Comparison of ENCODE assay signal across 10 cellular contexts in the genomic region with DNA sequence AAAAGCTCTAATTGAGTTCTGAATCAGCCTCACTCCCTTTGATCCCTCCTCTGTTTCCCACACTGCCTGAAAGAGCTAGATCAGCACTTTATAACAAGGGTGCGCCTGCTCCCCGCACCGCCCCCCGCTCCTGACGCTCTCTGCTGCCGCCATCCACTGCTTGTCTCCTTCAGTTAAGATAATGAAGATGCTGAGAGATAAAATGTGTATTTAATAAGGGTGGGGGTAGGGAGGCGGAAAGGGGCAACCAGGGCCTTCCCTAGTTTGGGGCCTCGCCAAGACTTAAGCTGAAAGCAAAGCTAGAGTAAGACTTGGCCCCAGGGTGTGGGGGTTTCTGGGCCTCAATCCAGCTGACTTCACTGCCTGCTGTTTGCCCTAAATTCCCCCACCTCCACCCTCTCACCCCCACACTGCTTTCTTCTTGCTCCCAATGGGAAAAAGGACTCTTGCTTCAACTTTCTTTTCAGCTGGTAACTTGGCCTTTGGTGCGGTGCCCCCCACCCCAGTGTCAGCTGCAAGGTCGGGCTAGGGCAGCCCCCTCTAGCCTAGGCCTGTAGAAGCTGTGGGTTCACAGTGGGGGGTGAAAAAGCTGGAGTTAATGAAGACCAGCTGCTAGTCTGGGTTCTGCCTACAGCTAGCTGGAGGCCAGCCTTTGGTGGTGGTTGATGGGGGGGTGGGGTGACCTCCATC. TPM values are rescaled to one million over a fixed set of nuclear protein-coding genes. Genes with fewer than 3 reads are reported as not detected.
DNase-seq lines count a peak whose midpoint lies in the region; ATAC-seq, FAIRE-seq and TF ChIP-seq lines count a peak whose summit lies in the region.
"Had no signal": no experiment of that assay in that cellular context is flagged by ENCODE, and none has a peak within 500 bp of the region (broad histone marks: within the 10 kb centered on the region; RNA-seq: fewer than 3 reads in every experiment).

No MANE protein-coding gene starts in this region.

- no peak overlapping the region for H2BK20ac ChIP-seq in H1 (ENCODE audit: low read length)

- H2BK15ac ChIP-seq in H1 (ENCODE audit: low read length): no peak overlapping the region

- H2BK5ac ChIP-seq in H1 (ENCODE audit: low read depth, low read length): no peak overlapping the region; the same call in 1 of the 2 replicates

- no peak for FAIRE-seq in H1 (lab: Jason Lieb, UNC)
- FAIRE-seq: islet of Langerhans had no signal

- no peak overlapping the region; the same call in 1 of the 2 replicates for H2AK5ac ChIP-seq in H1 (ENCODE audit: low read depth, low read length)

- H3K79me2 ChIP-seq in H1 (ENCODE audit: control insufficient read depth in 1 of 2, insufficient read depth in 2 of 2, low read length in 2 of 2): peaks cover 0 to 3% of the 10 kb centered on the region in 2 experiments; a peak in 1 of 4 replicates
- H3K79me2 ChIP-seq in osteoblast (ENCODE audit: insufficient read depth, low read length): no peaks in the 10 kb centered on the region

- H2AFZ ChIP-seq in H1 (ENCODE audit: low read length): no peak overlapping the region
- H2AFZ ChIP-seq in osteoblast (ENCODE audit: low read length): no peak overlapping the region

- no peak for TF ChIP-seq POLR2A in H1 (IDR thresholded peaks at IDR 0.05; ENCODE audit: control extremely low read depth in 1 of 2, low read depth in 2 of 2, low read length in 2 of 2)

- no peak overlapping the region; a peak in 1 of 7 replicates for H3K9ac ChIP-seq in H1 (replicated peaks in 1 of 4; ENCODE audit: extremely low read depth in 1 of 4, low read depth in 3 of 4, low read length in 3 of 4)

- CTCF ChIA-PET in H1 (lab: Charles Lee; ENCODE audit: partially characterized antibody): interaction anchor here (0.8 to 39.2 kb wide), 19 partner anchors 9 to 226 kb away, joined by 3 to 1198 read pairs (median 4); a partner anchor contains a TSS

- H3K23me2 ChIP-seq in H1 (ENCODE audit: low read depth, low read length): no peaks in the 10 kb centered on the region; the same call in 1 of the 2 replicates

- no peaks in the 10 kb centered on the region for H3K79me1 ChIP-seq in H1 (ENCODE audit: low read depth, low read length)

- H3K18ac ChIP-seq in H1 (ENCODE audit: extremely low read depth, low read length): peak overlapping the region; percentile 19; the same call in 1 of the 2 replicates

- H3K27me3 ChIP-seq in H1 (replicated peaks in 1 of 4; ENCODE audit: control insufficient read depth in 3 of 4, extremely low read depth in 1 of 4, insufficient read depth in 3 of 4, low read length in 3 of 4) (peaks cover 0 to 1% (median 0%) of the 10 kb centered on the region in 4 experiments; a peak in 2 of 7 replicates), osteoblast (ENCODE audit: insufficient read depth, low read length) (no peaks in the 10 kb centered on the region)

- H3K36me3 ChIP-seq in H1 (ENCODE audit: control insufficient read depth in 2 of 4, insufficient read depth in 4 of 4, low read length in 3 of 4) (peaks cover 9 to 23% (median 21%) of the 10 kb centered on the region in 4 experiments), osteoblast (ENCODE audit: insufficient read depth, low read length) (peaks cover 3% of the 10 kb centered on the region)

- no peak for TF ChIP-seq CTCF in H1 (IDR thresholded peaks at IDR 0.05; ENCODE audit: control extremely low read depth in 1 of 3, insufficient read depth in 1 of 3, low read depth in 1 of 3, low read length in 3 of 3)
- TF ChIP-seq CTCF in osteoblast (IDR thresholded peaks at IDR 0.05; ENCODE audit: extremely low read depth, low read depth, low read length): no peak

- no peak overlapping the region for H3K23ac ChIP-seq in H1 (ENCODE audit: insufficient read length)

- H3K14ac ChIP-seq in H1 (ENCODE audit: insufficient read length): no peak overlapping the region

- POLR2A ChIA-PET in H1 (lab: Charles Lee; ENCODE audit: partially characterized antibody): interaction anchor here (0.5 to 31.2 kb wide), 13 partner anchors 1 to 289 kb away, joined by 3 to 570 read pairs (median 5); a partner anchor contains a TSS

- H2BK12ac ChIP-seq in H1 (ENCODE audit: low read depth, low read length): no peak overlapping the region

- H3K4ac ChIP-seq in H1 (replicated peaks; ENCODE audit: insufficient read length, low read depth, low read length): no peak overlapping the region

- H3K4me2 ChIP-seq in H1 (ENCODE audit: insufficient read depth in 1 of 2, low read depth in 2 of 2, low read length in 2 of 2) (peak overlapping the region; percentile 44 to 45), osteoblast (ENCODE audit: insufficient read depth, low read length) (peak overlapping the region; percentile 46)

- H3K9me3 ChIP-seq in H1 (ENCODE audit: insufficient read depth in 2 of 2, low read depth in 1 of 2, low read length in 1 of 2) (no peaks in the 10 kb centered on the region), osteoblast (ENCODE audit: low read depth, low read length) (no peaks in the 10 kb centered on the region)

- TF ChIP-seq EP300 in H1 (IDR thresholded peaks at IDR 0.05; ENCODE audit: borderline replicate concordance in 1 of 2, low read depth in 2 of 2, low read length in 2 of 2): no peak

- H4K5ac ChIP-seq in H1 (ENCODE audit: insufficient read length, low read depth, low read length): no peak overlapping the region

- peak; percentile 92 for DNase-seq in EL
- peak; percentile 61 for DNase-seq in NCI-H2227 (lab: John Stamatoyannopoulos, UW; ENCODE audit: unreplicated experiment)
- DNase-seq in H1 (ENCODE audit: low read depth in 1 of 2, low spot score in 2 of 2): no peak
- DNase-seq in osteoblast (ENCODE audit: insufficient read length, low spot score, missing footprints): peak; percentile 70
- no peak for DNase-seq in SW480 (ENCODE audit: low spot score)
- no peak for DNase-seq in T-helper 1 cell

- 21% methylated on average over 10 of the region's 10 CpGs; no CpG with 5 or more reads in 1 of the 2 experiments for WGBS in H1 (ENCODE audit: extremely low coverage in 1 of 2, insufficient coverage in 1 of 2, insufficient read length in 1 of 2, insufficient replicate concordance in 2 of 2, low coverage in 1 of 2, low lambda C conversion rate in 2 of 2, missing lambda C conversion rate in 1 of 2), 2 experiments

- H3K4me1 ChIP-seq in H1 (replicated peaks in 1 of 4; ENCODE audit: control insufficient read depth in 3 of 4, insufficient read depth in 4 of 4, low read length in 3 of 4): peaks cover 18 to 29% (median 21%) of the 10 kb centered on the region in 4 experiments
- peaks cover 65% of the 10 kb centered on the region for H3K4me1 ChIP-seq in osteoblast (ENCODE audit: insufficient read depth, low read length)

- ATAC-seq in HG02623 (IDR thresholded peaks at IDR 0.05; ENCODE audit: unreplicated experiment) (no peak), HG03521 (IDR thresholded peaks at IDR 0.05; ENCODE audit: unreplicated experiment) (no peak)

- no peak for TF ChIP-seq RAD21 in H1 (IDR thresholded peaks at IDR 0.05 in 1 of 2, conservative IDR thresholded peaks at IDR 0.05 in 1 of 2; ENCODE audit: low read depth in 2 of 2, low read length in 2 of 2)

- H2BK120ac ChIP-seq in H1 (replicated peaks; ENCODE audit: low read depth, low read length): no peak overlapping the region

- H3K4me3 ChIP-seq in H1 (ENCODE audit: extremely low read depth in 1 of 4, insufficient read depth in 2 of 4, low read depth in 3 of 4, low read length in 4 of 4): peak overlapping the region in 2 of 4 experiments; percentile 12 to 29; a peak in 2 of 8 replicates
- H3K4me3 ChIP-seq in osteoblast (ENCODE audit: insufficient read depth, low read length): peak overlapping the region; percentile 32

- peaks cover 10 to 11% of the 10 kb centered on the region in 2 experiments for H4K20me1 ChIP-seq in H1 (replicated peaks in 1 of 2; ENCODE audit: control insufficient read depth in 1 of 2, insufficient read depth in 2 of 2, low read length in 2 of 2)
- no peaks in the 10 kb centered on the region for H4K20me1 ChIP-seq in osteoblast (ENCODE audit: insufficient read depth, low read length)

- H3K27ac ChIP-seq in H1 (ENCODE audit: low read depth, low read length): no peak overlapping the region
- H3K27ac ChIP-seq in osteoblast (ENCODE audit: low read depth, low read length): peak overlapping the region; percentile 69
- H3K27ac ChIP-seq: VCaP had no signal

- H4K8ac ChIP-seq in H1 (ENCODE audit: extremely low read depth, insufficient read depth, low read length): no peak overlapping the region

- H4K91ac ChIP-seq in H1 (replicated peaks; ENCODE audit: insufficient read length, low read length): no peak overlapping the region

- no peak overlapping the region for H3K56ac ChIP-seq in H1 (replicated peaks; ENCODE audit: insufficient read length, low read depth, low read length)

RNA-seq across cellular contexts. Expression of a gene that starts 1.8 kb away (rescaled TPM):
- total RNA-seq in H1 (2021; fragmentation: NEBNext Ultra II Directional; extraction: Animal tissue kit (Norgen Biotek cat#: 25700)): 13.4 and 16.5 TPM in 2 replicates
- polyA plus RNA-seq in H1 (2011; rRNA removed): 4.4 and 7.8 TPM in 2 replicates
- polyA plus RNA-seq in H1 (2011; cell fraction: cytosol; rRNA removed): 2.5 TPM
- 6.9 TPM for polyA plus RNA-seq in H1 (2011; cell fraction: nucleus; rRNA removed)
- polyA plus RNA-seq in H1 (2012, experiment 1 of 2): 12.6 to 17.5 TPM (median 16.0 TPM) in 4 replicates
- 13.9 TPM for polyA plus RNA-seq in H1 (2012, experiment 2 of 2)
- 11.2 TPM for polyA plus RNA-seq in H1 (2013, experiment 1 of 2)
- polyA plus RNA-seq in H1 (2013, experiment 2 of 2): 11.1 TPM
- polyA minus RNA-seq in H1 (2011; rRNA and poly(A)+ RNA removed): 2.9 and 6.4 TPM in 2 replicates
- polyA minus RNA-seq in H1 (2011; cell fraction: cytosol; rRNA and poly(A)+ RNA removed): 8.4 TPM
- polyA minus RNA-seq in H1 (2011; cell fraction: nucleus; rRNA and poly(A)+ RNA removed): 6.2 TPM
- 31.1 and 32.4 TPM in 2 replicates for total RNA-seq in osteoblast

RNA-seq across cellular contexts. Expression of a gene that starts 19.5 kb away (rescaled TPM):
- 139 and 140 TPM in 2 replicates for total RNA-seq in H1 (2021; fragmentation: NEBNext Ultra II Directional; extraction: Animal tissue kit (Norgen Biotek cat#: 25700))
- polyA plus RNA-seq in H1 (2011; rRNA removed): 38.0 and 50.5 TPM in 2 replicates
- polyA plus RNA-seq in H1 (2011; cell fraction: cytosol; rRNA removed): 62.0 TPM
- 32.6 TPM for polyA plus RNA-seq in H1 (2011; cell fraction: nucleus; rRNA removed)
- polyA plus RNA-seq in H1 (2012, experiment 1 of 2): 66.3 to 99.0 TPM (median 74.5 TPM) in 4 replicates
- 10.6 TPM for polyA plus RNA-seq in H1 (2012, experiment 2 of 2)
- polyA plus RNA-seq in H1 (2013, experiment 1 of 2): 87.2 TPM
- 90.5 TPM for polyA plus RNA-seq in H1 (2013, experiment 2 of 2)
- polyA minus RNA-seq in H1 (2011; rRNA and poly(A)+ RNA removed): 51.3 and 81.1 TPM in 2 replicates
- polyA minus RNA-seq in H1 (2011; cell fraction: cytosol; rRNA and poly(A)+ RNA removed): 38.5 TPM
- polyA minus RNA-seq in H1 (2011; cell fraction: nucleus; rRNA and poly(A)+ RNA removed): 58.3 TPM
- total RNA-seq in osteoblast: 5.1 and 8.3 TPM in 2 replicates

RNA-seq across cellular contexts. Expression of a gene that starts 57.4 kb away (rescaled TPM):
- 1.4 and 1.9 TPM in 2 replicates for total RNA-seq in H1 (2021; fragmentation: NEBNext Ultra II Directional; extraction: Animal tissue kit (Norgen Biotek cat#: 25700))
- polyA plus RNA-seq in H1 (2011; rRNA removed): 0.53 and 0.58 TPM in 2 replicates
- polyA plus RNA-seq in H1 (2011; cell fraction: cytosol; rRNA removed): 0.66 TPM
- polyA plus RNA-seq in H1 (2011; cell fraction: nucleus; rRNA removed): 0.90 TPM
- polyA plus RNA-seq in H1 (2012, experiment 1 of 2): 0.25 TPM in 1 of 4 replicates, not detected in the others
- not detected for polyA plus RNA-seq in H1 (2012, experiment 2 of 2)
- polyA plus RNA-seq in H1 (2013, experiment 1 of 2): 0.43 TPM
- polyA plus RNA-seq in H1 (2013, experiment 2 of 2): 0.29 TPM
- not detected in 2 replicates for polyA minus RNA-seq in H1 (2011; rRNA and poly(A)+ RNA removed)
- polyA minus RNA-seq in H1 (2011; cell fraction: cytosol; rRNA and poly(A)+ RNA removed): 3.2 TPM
- polyA minus RNA-seq in H1 (2011; cell fraction: nucleus; rRNA and poly(A)+ RNA removed): 1.3 TPM
- total RNA-seq in osteoblast: 1.8 and 2.7 TPM in 2 replicates

Comparison
In these comparisons a context has a peak if more than half of its experiments do, and no peak if none do; other contexts are left out.
1. DNase-seq: peak in EL (single experiment), NCI-H2227 (single experiment) and osteoblast (single experiment); none in H1 (0 of 2), SW480 (single experiment) and T-helper 1 cell (0 of 5).
2. RNA of a gene that starts 19.5 kb away (total RNA-seq): 139 to 140 TPM in H1; 5.1 to 8.3 TPM in osteoblast; every median in the first group is over 10 times any median in the second.